ENCODE assay signal across 11 cellular contexts in the genomic region with DNA sequence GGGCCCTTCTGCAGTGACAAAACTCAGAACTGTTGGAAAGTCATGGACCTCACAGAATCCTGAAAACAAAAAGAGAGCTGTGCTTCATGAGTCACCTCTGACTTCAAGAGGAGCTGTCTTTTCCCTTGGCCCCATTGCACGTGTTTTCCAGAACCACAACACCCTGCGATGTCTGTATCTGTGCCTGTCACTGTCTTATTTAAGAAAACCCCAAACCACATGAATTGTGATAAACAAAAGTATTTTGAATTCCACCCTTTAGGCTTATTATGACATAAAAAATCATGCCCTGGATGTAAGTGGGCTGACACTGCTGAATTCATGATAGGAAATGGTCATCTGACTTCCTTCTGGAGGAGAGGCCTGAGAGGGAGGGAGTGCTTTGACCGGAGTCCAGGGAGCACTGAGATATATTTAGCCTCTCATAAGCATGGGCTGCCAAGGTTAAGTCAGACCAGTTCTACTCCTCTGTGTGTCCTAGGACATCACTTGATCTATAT.
A peak's percentile ranks its signal among the peaks of the same experiment; 100 is the strongest.
DNase-seq lines count a peak whose midpoint lies in the region; ATAC-seq and TF ChIP-seq lines count a peak whose summit lies in the region.
"Had no signal": no experiment of that assay in that cellular context is flagged by ENCODE, and none has a peak within 500 bp of the region (broad histone marks: within the 10 kb centered on the region; RNA-seq: fewer than 3 reads in every experiment).

No MANE protein-coding gene starts in this region.

- H3K4me3 ChIP-seq in BLaER1: no peak overlapping the region
- H3K4me3 ChIP-seq: PC-9, tibial artery had no signal

- peaks cover 9% of the 10 kb centered on the region for H3K9me3 Mint-ChIP-seq in activated CD4-positive, alpha-beta T cell treated with anti-CD3 and anti-CD28 coated beads, Interleukin-2, amount 10 ng/mL, durations not matched to agents 24 days and 14 days
- peaks cover 3% of the 10 kb centered on the region for H3K9me3 Mint-ChIP-seq in progenitor cell of endocrine pancreas (ENCODE audit: low read depth)

- H3K36me3 Mint-ChIP-seq in activated CD4-positive, alpha-beta T cell treated with anti-CD3 and anti-CD28 coated beads, Interleukin-2, amount 10 ng/mL, durations not matched to agents 24 days and 14 days (ENCODE audit: low read depth): no peaks in the 10 kb centered on the region
- H3K36me3 Mint-ChIP-seq in progenitor cell of endocrine pancreas (ENCODE audit: insufficient read depth): no peaks in the 10 kb centered on the region

- peaks cover 44% of the 10 kb centered on the region for H3K4me1 Mint-ChIP-seq in activated CD4-positive, alpha-beta T cell treated with anti-CD3 and anti-CD28 coated beads, Interleukin-2, amount 10 ng/mL, durations not matched to agents 24 days and 14 days
- no peaks in the 10 kb centered on the region for H3K4me1 Mint-ChIP-seq in progenitor cell of endocrine pancreas (ENCODE audit: low read depth)

- peak; percentile 85 for DNase-seq in activated CD4-positive, alpha-beta T cell treated with anti-CD3 and anti-CD28 coated beads, Interleukin-2, amount 10 ng/mL, durations not matched to agents 24 days and 14 days
- peak; percentile 9 for DNase-seq in effector CD8-positive, alpha-beta T cell (lab: John Stamatoyannopoulos, UW)
- DNase-seq in posterior vena cava (ENCODE audit: low spot score) (peak; percentile 78), HuH-7 (ENCODE audit: low spot score) (no peak), progenitor cell of endocrine pancreas (ENCODE audit: low spot score, unreplicated experiment) (no peak)
- DNase-seq: caudate nucleus, PC-9 had no signal

- peaks cover 57% of the 10 kb centered on the region for H3K4me1 ChIP-seq in BLaER1

- TF ChIP-seq CTCF in progenitor cell of endocrine pancreas (IDR thresholded peaks at IDR 0.05; ENCODE audit: unreplicated experiment): no peak

- intact Hi-C loops in activated CD4-positive, alpha-beta T cell treated with anti-CD3 and anti-CD28 coated beads, Interleukin-2, amount 10 ng/mL, durations not matched to agents 24 days and 14 days (cut with micrococcal nuclease): loop anchor here (1.0 to 2.0 kb wide), 4 partner anchors 13 to 295 kb away; no protein-coding TSS in a partner anchor
- intact Hi-C loops in posterior vena cava (cut with DNase I): loop anchor here in 1 of 2 donors (5.0 kb wide), 1 partner anchor 281 kb away; no protein-coding TSS in a partner anchor

- peak overlapping the region; percentile 21 for H3K4me3 Mint-ChIP-seq in activated CD4-positive, alpha-beta T cell treated with anti-CD3 and anti-CD28 coated beads, Interleukin-2, amount 10 ng/mL, durations not matched to agents 24 days and 14 days
- H3K4me3 Mint-ChIP-seq in progenitor cell of endocrine pancreas (ENCODE audit: low read depth): no peak overlapping the region

- H3K27ac Mint-ChIP-seq in activated CD4-positive, alpha-beta T cell treated with anti-CD3 and anti-CD28 coated beads, Interleukin-2, amount 10 ng/mL, durations not matched to agents 24 days and 14 days: peak overlapping the region; percentile 74
- H3K27ac Mint-ChIP-seq in progenitor cell of endocrine pancreas: no peak overlapping the region

- no peaks in the 10 kb centered on the region for H3K9me3 ChIP-seq in BLaER1
- H3K9me3 ChIP-seq: tibial artery had no signal

- ATAC-seq in SK-N-SH treated with all-trans-retinoic acid at 6 μM for 48 hours (no peak), GM18909 (IDR thresholded peaks at IDR 0.05; ENCODE audit: poor library complexity, unreplicated experiment) (no peak)

- H3K27ac ChIP-seq in BLaER1: no peak overlapping the region
- H3K27ac ChIP-seq: PC-9, tibial artery had no signal

- no peaks in the 10 kb centered on the region for H4K20me1 ChIP-seq in BLaER1

- H3K9ac ChIP-seq in BLaER1: no peak overlapping the region

- peak overlapping the region; percentile 53 for H3K4me2 ChIP-seq in BLaER1
- H3K4me2 ChIP-seq: PC-9 had no signal

- H3K27me3 ChIP-seq in BLaER1: no peaks in the 10 kb centered on the region
- H3K27me3 ChIP-seq: tibial artery had no signal

- no peaks in the 10 kb centered on the region for H3K36me3 ChIP-seq in BLaER1
- H3K36me3 ChIP-seq: tibial artery had no signal

- H3K27me3 Mint-ChIP-seq in activated CD4-positive, alpha-beta T cell treated with anti-CD3 and anti-CD28 coated beads, Interleukin-2, amount 10 ng/mL, durations not matched to agents 24 days and 14 days: peaks cover 2% of the 10 kb centered on the region
- H3K27me3 Mint-ChIP-seq in progenitor cell of endocrine pancreas: no peaks in the 10 kb centered on the region

TF ChIP-seq in SK-N-SH treated with all-trans-retinoic acid at 6 μM for 48 hours, 23 proteins besides CTCF, POLR2A, EP300 and RAD21:
- TF ChIP-seq ZC3H10 (CRISPR knock-in tag; IDR thresholded peaks at IDR 0.05) (no peak), TCF4 (CRISPR knock-in tag; IDR thresholded peaks at IDR 0.05; ENCODE audit: borderline replicate concordance) (no peak), ZFP30 (CRISPR knock-in tag; IDR thresholded peaks at IDR 0.05) (no peak), ZNF565 (CRISPR knock-in tag; conservative IDR thresholded peaks at IDR 0.05; ENCODE audit: low read depth) (no peak), CREB5 (CRISPR knock-in tag; IDR thresholded peaks at IDR 0.05; ENCODE audit: low read depth) (no peak), ESRRG (CRISPR knock-in tag; IDR thresholded peaks at IDR 0.05) (no peak), ZFP3 (CRISPR knock-in tag; IDR thresholded peaks at IDR 0.05) (no peak), SNAI2 (CRISPR knock-in tag; IDR thresholded peaks at IDR 0.05) (no peak), BACH2 (CRISPR knock-in tag; IDR thresholded peaks at IDR 0.05; ENCODE audit: borderline replicate concordance) (no peak), ISL1 (CRISPR knock-in tag; IDR thresholded peaks at IDR 0.05) (no peak), CSDC2 (CRISPR knock-in tag; IDR thresholded peaks at IDR 0.05) (no peak), ARNTL (CRISPR knock-in tag; IDR thresholded peaks at IDR 0.05; ENCODE audit: borderline replicate concordance, low read depth) (no peak), GLIS3 (CRISPR knock-in tag; IDR thresholded peaks at IDR 0.05) (no peak), ZNF70 (CRISPR knock-in tag; IDR thresholded peaks at IDR 0.05) (no peak)
- TF ChIP-seq, protein P1, sequence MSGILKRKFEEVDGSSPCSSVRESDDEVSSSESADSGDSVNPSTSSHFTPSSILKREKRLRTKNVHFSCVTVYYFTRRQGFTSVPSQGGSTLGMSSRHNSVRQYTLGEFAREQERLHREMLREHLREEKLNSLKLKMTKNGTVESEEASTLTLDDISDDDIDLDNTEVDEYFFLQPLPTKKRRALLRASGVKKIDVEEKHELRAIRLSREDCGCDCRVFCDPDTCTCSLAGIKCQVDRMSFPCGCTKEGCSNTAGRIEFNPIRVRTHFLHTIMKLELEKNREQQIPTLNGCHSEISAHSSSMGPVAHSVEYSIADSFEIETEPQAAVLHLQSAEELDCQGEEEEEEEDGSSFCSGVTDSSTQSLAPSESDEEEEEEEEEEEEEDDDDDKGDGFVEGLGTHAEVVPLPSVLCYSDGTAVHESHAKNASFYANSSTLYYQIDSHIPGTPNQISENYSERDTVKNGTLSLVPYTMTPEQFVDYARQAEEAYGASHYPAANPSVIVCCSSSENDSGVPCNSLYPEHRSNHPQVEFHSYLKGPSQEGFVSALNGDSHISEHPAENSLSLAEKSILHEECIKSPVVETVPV (CRISPR knock-in tag; IDR thresholded peaks at IDR 0.05): no peak
- TF ChIP-seq, protein P2, sequence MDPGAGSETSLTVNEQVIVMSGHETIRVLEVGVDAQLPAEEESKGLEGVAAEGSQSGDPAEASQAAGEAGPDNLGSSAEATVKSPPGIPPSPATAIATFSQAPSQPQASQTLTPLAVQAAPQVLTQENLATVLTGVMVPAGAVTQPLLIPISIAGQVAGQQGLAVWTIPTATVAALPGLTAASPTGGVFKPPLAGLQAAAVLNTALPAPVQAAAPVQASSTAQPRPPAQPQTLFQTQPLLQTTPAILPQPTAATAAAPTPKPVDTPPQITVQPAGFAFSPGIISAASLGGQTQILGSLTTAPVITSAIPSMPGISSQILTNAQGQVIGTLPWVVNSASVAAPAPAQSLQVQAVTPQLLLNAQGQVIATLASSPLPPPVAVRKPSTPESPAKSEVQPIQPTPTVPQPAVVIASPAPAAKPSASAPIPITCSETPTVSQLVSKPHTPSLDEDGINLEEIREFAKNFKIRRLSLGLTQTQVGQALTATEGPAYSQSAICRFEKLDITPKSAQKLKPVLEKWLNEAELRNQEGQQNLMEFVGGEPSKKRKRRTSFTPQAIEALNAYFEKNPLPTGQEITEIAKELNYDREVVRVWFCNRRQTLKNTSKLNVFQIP (CRISPR knock-in tag; IDR thresholded peaks at IDR 0.05; ENCODE audit: borderline replicate concordance, low read depth): no peak
- TF ChIP-seq, protein P3, sequence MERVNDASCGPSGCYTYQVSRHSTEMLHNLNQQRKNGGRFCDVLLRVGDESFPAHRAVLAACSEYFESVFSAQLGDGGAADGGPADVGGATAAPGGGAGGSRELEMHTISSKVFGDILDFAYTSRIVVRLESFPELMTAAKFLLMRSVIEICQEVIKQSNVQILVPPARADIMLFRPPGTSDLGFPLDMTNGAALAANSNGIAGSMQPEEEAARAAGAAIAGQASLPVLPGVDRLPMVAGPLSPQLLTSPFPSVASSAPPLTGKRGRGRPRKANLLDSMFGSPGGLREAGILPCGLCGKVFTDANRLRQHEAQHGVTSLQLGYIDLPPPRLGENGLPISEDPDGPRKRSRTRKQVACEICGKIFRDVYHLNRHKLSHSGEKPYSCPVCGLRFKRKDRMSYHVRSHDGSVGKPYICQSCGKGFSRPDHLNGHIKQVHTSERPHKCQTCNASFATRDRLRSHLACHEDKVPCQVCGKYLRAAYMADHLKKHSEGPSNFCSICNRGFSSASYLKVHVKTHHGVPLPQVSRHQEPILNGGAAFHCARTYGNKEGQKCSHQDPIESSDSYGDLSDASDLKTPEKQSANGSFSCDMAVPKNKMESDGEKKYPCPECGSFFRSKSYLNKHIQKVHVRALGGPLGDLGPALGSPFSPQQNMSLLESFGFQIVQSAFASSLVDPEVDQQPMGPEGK (CRISPR knock-in tag; IDR thresholded peaks at IDR 0.05; ENCODE audit: borderline replicate concordance): no peak
TF ChIP-seq in SK-N-SH treated with all-trans-retinoic acid at 6 μM for 48 hours: peak in this region for 0.

Comparison
In these comparisons a context has a peak if more than half of its experiments do, and no peak if none do; other contexts are left out.
1. DNase-seq: peak in activated CD4-positive, alpha-beta T cell treated with anti-CD3 and anti-CD28 coated beads, Interleukin-2, amount 10 ng/mL, durations not matched to agents 24 days and 14 days (single experiment), effector CD8-positive, alpha-beta T cell (single experiment) and posterior vena cava (single experiment); none in HuH-7 (single experiment) and progenitor cell of endocrine pancreas (single experiment).